ENCODE assay signal across 14 cellular contexts in genomic region chr10:43262043-43262901, GRCh38. TPM values are rescaled to one million over a fixed set of nuclear protein-coding genes. Genes with fewer than 3 reads are reported as not detected.
DNase-seq lines count a peak whose midpoint lies in the region; ATAC-seq and TF ChIP-seq lines count a peak whose summit lies in the region.
"Had no signal": no experiment of that assay in that cellular context is flagged by ENCODE, and none has a peak within 500 bp of the region (broad histone marks: within the 10 kb centered on the region; RNA-seq: fewer than 3 reads in every experiment).

No MANE protein-coding gene starts in this region.

- no peak for TF ChIP-seq CTCF in endodermal cell (conservative IDR thresholded peaks at IDR 0.05)
- no peak for TF ChIP-seq CTCF in type B pancreatic cell (conservative IDR thresholded peaks at IDR 0.05)

- intact Hi-C loops in Right ventricle myocardium inferior (cut with DNase I): no loop called here
- intact Hi-C loops in left ventricle myocardium superior (cut with micrococcal nuclease): no loop called here

- no peaks in the 10 kb centered on the region for H3K9me3 ChIP-seq in endodermal cell (ENCODE audit: control insufficient read depth, low read length)
- H3K9me3 ChIP-seq: lower lobe of right lung had no signal

- no peak overlapping the region for H3K27ac ChIP-seq in endodermal cell (ENCODE audit: low read depth, low read length)
- H3K27ac ChIP-seq: C4-2B, lower lobe of right lung had no signal

- H3K9me3 Mint-ChIP-seq in endodermal cell: no peaks in the 10 kb centered on the region
- H3K9me3 Mint-ChIP-seq in type B pancreatic cell: no peaks in the 10 kb centered on the region

- H3K4me3 ChIP-seq in endodermal cell (ENCODE audit: low read length): no peak overlapping the region
- H3K4me3 ChIP-seq: lower lobe of right lung had no signal

- H3K4me3 Mint-ChIP-seq in endodermal cell: no peak overlapping the region
- H3K4me3 Mint-ChIP-seq in type B pancreatic cell: no peak overlapping the region

- no peaks in the 10 kb centered on the region for H3K36me3 Mint-ChIP-seq in endodermal cell (ENCODE audit: low read depth)
- H3K36me3 Mint-ChIP-seq in type B pancreatic cell: no peaks in the 10 kb centered on the region

- H3K27me3 ChIP-seq in endodermal cell (ENCODE audit: control insufficient read depth, insufficient read depth, low read length, poor library complexity, severe bottlenecking): peaks cover 38% of the 10 kb centered on the region

- H3K9ac ChIP-seq in endodermal cell (ENCODE audit: extremely low read depth, low read length, poor library complexity, severe bottlenecking): no peak overlapping the region

- H3K4me1 Mint-ChIP-seq in endodermal cell (no peaks in the 10 kb centered on the region), type B pancreatic cell (ENCODE audit: unreplicated experiment) (peaks cover 4% of the 10 kb centered on the region)

- H3K36me3 ChIP-seq in endodermal cell (ENCODE audit: control insufficient read depth, insufficient read depth, low read length): no peaks in the 10 kb centered on the region
- H3K36me3 ChIP-seq: lower lobe of right lung had no signal

- H3K27ac Mint-ChIP-seq in endodermal cell (no peak overlapping the region), type B pancreatic cell (no peak overlapping the region)

- WGBS in endodermal cell (ENCODE audit: insufficient coverage in 1 of 2, insufficient read length in 1 of 2), 2 experiments: 84 to 93% methylated on average over 3 to 16 of the region's 16 CpGs

- DNase-seq in Right ventricle myocardium inferior (ENCODE audit: missing footprints) (peak; percentile 41), left ventricle myocardium superior (no peak), NCI-H2171 treated with DMSO at 0.1 percent for 48 hours (lab: John Stamatoyannopoulos, UW) (peak; percentile 3), endodermal cell (peak; percentile 65), type B pancreatic cell (ENCODE audit: extremely low spot score, unreplicated experiment) (peak; percentile 69), Ammon's horn (ENCODE audit: low spot score) (no peak), left lobe of liver (ENCODE audit: low spot score) (no peak)
- DNase-seq: amniotic stem cell, lower lobe of right lung, NCI-H1930, T-helper 9 cell had no signal

- peaks cover 30% of the 10 kb centered on the region for H3K27me3 Mint-ChIP-seq in endodermal cell (ENCODE audit: insufficient read depth)
- H3K27me3 Mint-ChIP-seq in type B pancreatic cell: peaks cover 41% of the 10 kb centered on the region

- ATAC-seq in Right ventricle myocardium inferior: no peak
- no peak for ATAC-seq in left ventricle myocardium superior
- ATAC-seq in GM18909 (IDR thresholded peaks at IDR 0.05; ENCODE audit: poor library complexity, unreplicated experiment): no peak
- ATAC-seq in left lobe of liver: no peak
- ATAC-seq: lower lobe of right lung had no signal

- H3K4me1 ChIP-seq in endodermal cell (ENCODE audit: control insufficient read depth, insufficient read depth, low read length): no peaks in the 10 kb centered on the region
- H3K4me1 ChIP-seq: lower lobe of right lung had no signal

RNA-seq across cellular contexts. Expression of gene RASGEF1A, which starts 4.6 kb away (rescaled TPM):
- total RNA-seq in Right ventricle myocardium inferior (1.4 TPM), left ventricle myocardium superior (2.7 TPM), endodermal cell (10 to 100 TPM in 1 of 2 donors, 1 to 10 TPM in 1; 8.1 to 13.4 TPM), type B pancreatic cell (ENCODE audit: low replicate concordance) (0.90 and 1.3 TPM in 2 replicates), left lobe of liver (0.13 TPM)
- polyA plus RNA-seq in endodermal cell (2013, experiment 1 of 2): 5.3 TPM
- polyA plus RNA-seq in endodermal cell (2013, experiment 2 of 2): 4.2 TPM
- total RNA-seq: HT1080 had no signal

Comparison
In these comparisons a context has a peak if more than half of its experiments do, and no peak if none do; other contexts are left out.
1. DNase-seq: peak in Right ventricle myocardium inferior (single experiment), NCI-H2171 treated with DMSO at 0.1 percent for 48 hours (single experiment), endodermal cell (single experiment) and type B pancreatic cell (single experiment); none in left ventricle myocardium superior (single experiment), Ammon's horn (single experiment) and left lobe of liver (single experiment).